ENCODE assay signal across 21 cellular contexts in the genomic region with DNA sequence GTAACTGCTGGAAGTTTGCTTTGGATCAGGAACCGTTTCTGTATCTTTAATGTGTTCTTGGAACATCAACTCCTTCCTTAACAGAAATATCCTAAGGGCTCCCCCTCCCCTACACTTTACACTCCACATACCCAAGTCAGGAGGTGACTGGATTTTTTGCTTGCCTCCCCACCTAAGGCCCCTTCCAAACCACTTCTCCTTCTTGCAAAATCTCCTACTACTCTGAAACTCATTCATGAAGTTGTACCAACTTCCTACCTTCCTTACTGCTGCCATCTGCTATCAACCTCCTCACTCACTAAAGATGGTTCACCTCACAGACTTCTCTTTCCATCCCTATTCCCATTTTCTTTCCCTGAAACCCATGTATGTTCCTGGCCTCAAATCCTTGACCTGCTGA. TPM values are rescaled to one million over a fixed set of nuclear protein-coding genes. Genes with fewer than 3 reads are reported as not detected.
"Had no signal": no experiment of that assay in that cellular context is flagged by ENCODE, and none has a peak within 500 bp of the region (broad histone marks: within the 10 kb centered on the region; RNA-seq: fewer than 3 reads in every experiment).

No MANE protein-coding gene starts in this region.

- H3K4me3 Mint-ChIP-seq: naive B cell, nephron, type B pancreatic cell had no signal

- H3K27ac Mint-ChIP-seq: naive B cell, nephron, type B pancreatic cell had no signal

- H3K4me1 Mint-ChIP-seq: naive B cell, nephron had no signal

- ATAC-seq: heart left ventricle, left ventricle myocardium superior, psoas muscle, right lobe of liver had no signal

- DNase-seq: effector CD8-positive, alpha-beta T cell; heart left ventricle; hippocampal formation; left colon; left ventricle myocardium superior; mesenchymal stem cell; naive B cell; psoas muscle; retina; right lobe of liver; stimulated activated CD4-positive, alpha-beta T cell treated with anti-CD3 and anti-CD28 coated beads, Interleukin-4, amount 100 ng/mL, for 24 hours; stimulated activated naive CD4-positive, alpha-beta T cell; thyroid gland; uterus had no signal

- H3K27me3 Mint-ChIP-seq: naive B cell, type B pancreatic cell had no signal

RNA-seq across cellular contexts. Expression of a gene that starts 32.2 kb away (rescaled TPM):
- total RNA-seq: dermis microvascular lymphatic vessel endothelial cell, frontal cortex, glomerular endothelial cell, heart left ventricle, kidney epithelial cell, left ventricle myocardium superior, osteoblast, psoas muscle had no signal
